Comparison of ENCODE assay signal across 2 cellular contexts in the genomic region with DNA sequence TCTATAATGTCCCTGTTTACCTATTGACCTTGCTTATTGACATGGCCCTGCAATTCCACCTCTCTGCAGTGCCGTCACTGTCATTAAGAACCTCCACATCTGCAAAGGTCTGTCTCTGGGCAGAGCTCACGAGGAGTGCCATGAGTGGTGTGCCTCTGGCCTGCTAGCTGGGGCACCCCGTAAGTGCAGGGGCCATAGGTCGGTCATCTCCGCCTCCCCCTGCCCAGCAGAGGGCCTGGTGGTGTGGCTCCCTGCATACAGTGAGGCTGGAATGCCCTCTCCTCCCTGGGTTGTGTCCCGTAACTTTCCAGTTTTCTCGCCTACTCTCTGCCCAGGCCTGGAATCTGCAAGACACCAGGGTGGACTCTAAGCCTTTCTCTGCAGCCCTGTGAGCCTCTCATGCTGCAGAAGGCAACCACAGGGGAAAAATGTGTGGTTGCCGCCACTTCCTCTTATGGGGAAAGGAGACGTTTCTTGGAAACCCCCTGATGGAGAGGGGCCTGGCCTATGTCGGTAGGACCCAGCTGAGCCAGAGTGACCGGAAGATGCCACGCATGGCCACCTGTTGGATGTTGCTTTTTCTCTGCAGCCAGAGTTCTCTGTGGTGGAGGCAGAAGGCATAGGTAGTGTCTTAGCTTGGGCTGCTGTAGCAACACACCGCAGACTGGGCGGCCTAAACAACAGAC.
A peak's percentile ranks its signal among the peaks of the same experiment; 100 is the strongest.
TF ChIP-seq lines count a peak whose summit lies in the region.

No MANE protein-coding gene starts in this region.

TF ChIP-seq in HepG2, 621 proteins besides CTCF, POLR2A, EP300 and RAD21 (continues in another document):
- TF ChIP-seq ZNF44 (CRISPR knock-in tag; IDR thresholded peaks at IDR 0.05): no peak
- TF ChIP-seq MTF2 (CRISPR knock-in tag; IDR thresholded peaks at IDR 0.05; ENCODE audit: borderline replicate concordance): no peak
- 0 out of 2 replicates have a peak, but pooled peaks have one; percentile 46 for TF ChIP-seq ZNF572 (CRISPR knock-in tag; IDR thresholded peaks at IDR 0.05)
- TF ChIP-seq SYNCRIP (IDR thresholded peaks at IDR 0.05; ENCODE audit: insufficient read depth, low read depth, low read length): no peak
- TF ChIP-seq, protein P1, sequence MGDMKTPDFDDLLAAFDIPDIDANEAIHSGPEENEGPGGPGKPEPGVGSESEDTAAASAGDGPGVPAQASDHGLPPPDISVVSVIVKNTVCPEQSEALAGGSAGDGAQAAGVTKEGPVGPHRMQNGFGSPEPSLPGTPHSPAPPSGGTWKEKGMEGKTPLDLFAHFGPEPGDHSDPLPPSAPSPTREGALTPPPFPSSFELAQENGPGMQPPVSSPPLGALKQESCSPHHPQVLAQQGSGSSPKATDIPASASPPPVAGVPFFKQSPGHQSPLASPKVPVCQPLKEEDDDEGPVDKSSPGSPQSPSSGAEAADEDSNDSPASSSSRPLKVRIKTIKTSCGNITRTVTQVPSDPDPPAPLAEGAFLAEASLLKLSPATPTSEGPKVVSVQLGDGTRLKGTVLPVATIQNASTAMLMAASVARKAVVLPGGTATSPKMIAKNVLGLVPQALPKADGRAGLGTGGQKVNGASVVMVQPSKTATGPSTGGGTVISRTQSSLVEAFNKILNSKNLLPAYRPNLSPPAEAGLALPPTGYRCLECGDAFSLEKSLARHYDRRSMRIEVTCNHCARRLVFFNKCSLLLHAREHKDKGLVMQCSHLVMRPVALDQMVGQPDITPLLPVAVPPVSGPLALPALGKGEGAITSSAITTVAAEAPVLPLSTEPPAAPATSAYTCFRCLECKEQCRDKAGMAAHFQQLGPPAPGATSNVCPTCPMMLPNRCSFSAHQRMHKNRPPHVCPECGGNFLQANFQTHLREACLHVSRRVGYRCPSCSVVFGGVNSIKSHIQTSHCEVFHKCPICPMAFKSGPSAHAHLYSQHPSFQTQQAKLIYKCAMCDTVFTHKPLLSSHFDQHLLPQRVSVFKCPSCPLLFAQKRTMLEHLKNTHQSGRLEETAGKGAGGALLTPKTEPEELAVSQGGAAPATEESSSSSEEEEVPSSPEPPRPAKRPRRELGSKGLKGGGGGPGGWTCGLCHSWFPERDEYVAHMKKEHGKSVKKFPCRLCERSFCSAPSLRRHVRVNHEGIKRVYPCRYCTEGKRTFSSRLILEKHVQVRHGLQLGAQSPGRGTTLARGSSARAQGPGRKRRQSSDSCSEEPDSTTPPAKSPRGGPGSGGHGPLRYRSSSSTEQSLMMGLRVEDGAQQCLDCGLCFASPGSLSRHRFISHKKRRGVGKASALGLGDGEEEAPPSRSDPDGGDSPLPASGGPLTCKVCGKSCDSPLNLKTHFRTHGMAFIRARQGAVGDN (CRISPR knock-in tag; IDR thresholded peaks at IDR 0.05): peak; percentile 46
- TF ChIP-seq, protein P2, sequence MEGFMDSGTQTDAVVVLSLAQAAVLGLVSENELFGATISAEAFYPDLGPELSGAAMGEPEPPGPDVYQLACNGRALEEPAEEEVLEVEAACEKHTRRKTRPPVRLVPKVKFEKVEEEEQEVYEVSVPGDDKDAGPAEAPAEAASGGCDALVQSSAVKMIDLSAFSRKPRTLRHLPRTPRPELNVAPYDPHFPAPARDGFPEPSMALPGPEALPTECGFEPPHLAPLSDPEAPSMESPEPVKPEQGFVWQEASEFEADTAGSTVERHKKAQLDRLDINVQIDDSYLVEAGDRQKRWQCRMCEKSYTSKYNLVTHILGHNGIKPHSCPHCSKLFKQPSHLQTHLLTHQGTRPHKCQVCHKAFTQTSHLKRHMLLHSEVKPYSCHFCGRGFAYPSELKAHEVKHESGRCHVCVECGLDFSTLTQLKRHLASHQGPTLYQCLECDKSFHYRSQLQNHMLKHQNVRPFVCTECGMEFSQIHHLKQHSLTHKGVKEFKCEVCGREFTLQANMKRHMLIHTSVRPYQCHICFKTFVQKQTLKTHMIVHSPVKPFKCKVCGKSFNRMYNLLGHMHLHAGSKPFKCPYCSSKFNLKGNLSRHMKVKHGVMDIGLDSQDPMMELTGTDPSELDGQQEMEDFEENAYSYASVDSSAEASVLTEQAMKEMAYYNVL (CRISPR knock-in tag; IDR thresholded peaks at IDR 0.05; ENCODE audit: borderline replicate concordance): no peak
- TF ChIP-seq, protein P3, sequence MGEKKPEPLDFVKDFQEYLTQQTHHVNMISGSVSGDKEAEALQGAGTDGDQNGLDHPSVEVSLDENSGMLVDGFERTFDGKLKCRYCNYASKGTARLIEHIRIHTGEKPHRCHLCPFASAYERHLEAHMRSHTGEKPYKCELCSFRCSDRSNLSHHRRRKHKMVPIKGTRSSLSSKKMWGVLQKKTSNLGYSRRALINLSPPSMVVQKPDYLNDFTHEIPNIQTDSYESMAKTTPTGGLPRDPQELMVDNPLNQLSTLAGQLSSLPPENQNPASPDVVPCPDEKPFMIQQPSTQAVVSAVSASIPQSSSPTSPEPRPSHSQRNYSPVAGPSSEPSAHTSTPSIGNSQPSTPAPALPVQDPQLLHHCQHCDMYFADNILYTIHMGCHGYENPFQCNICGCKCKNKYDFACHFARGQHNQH (CRISPR knock-in tag; IDR thresholded peaks at IDR 0.05): no peak
- no peak for TF ChIP-seq SOX6 (IDR thresholded peaks at IDR 0.05)
- TF ChIP-seq SOX6 (CRISPR knock-in tag; IDR thresholded peaks at IDR 0.05): no peak
- no peak for TF ChIP-seq FOXA1 (IDR thresholded peaks at IDR 0.05)
- TF ChIP-seq FOXA1 (CRISPR knock-in tag; IDR thresholded peaks at IDR 0.05): peak; percentile 65
- peak; percentile 72 for TF ChIP-seq FOXA3 (CRISPR knock-in tag; IDR thresholded peaks at IDR 0.05)
- TF ChIP-seq ZNF292 (CRISPR knock-in tag; IDR thresholded peaks at IDR 0.05; ENCODE audit: borderline replicate concordance, low read depth): peak; percentile 81; the same call in 1 of the 2 replicates
- TF ChIP-seq FOXO4 (CRISPR knock-in tag; conservative IDR thresholded peaks at IDR 0.05): 0 out of 2 replicates have a peak, but pooled peaks have one; percentile 67
- 0 out of 2 replicates have a peak, but pooled peaks have one; percentile 37 for TF ChIP-seq WIZ (CRISPR knock-in tag; IDR thresholded peaks at IDR 0.05)
- TF ChIP-seq, protein P4, sequence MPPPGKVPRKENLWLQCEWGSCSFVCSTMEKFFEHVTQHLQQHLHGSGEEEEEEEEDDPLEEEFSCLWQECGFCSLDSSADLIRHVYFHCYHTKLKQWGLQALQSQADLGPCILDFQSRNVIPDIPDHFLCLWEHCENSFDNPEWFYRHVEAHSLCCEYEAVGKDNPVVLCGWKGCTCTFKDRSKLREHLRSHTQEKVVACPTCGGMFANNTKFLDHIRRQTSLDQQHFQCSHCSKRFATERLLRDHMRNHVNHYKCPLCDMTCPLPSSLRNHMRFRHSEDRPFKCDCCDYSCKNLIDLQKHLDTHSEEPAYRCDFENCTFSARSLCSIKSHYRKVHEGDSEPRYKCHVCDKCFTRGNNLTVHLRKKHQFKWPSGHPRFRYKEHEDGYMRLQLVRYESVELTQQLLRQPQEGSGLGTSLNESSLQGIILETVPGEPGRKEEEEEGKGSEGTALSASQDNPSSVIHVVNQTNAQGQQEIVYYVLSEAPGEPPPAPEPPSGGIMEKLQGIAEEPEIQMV (CRISPR knock-in tag; IDR thresholded peaks at IDR 0.05; ENCODE audit: low read depth): no peak

TF ChIP-seq in SK-N-SH treated with all-trans-retinoic acid at 6 μM for 48 hours, 23 proteins besides CTCF, POLR2A, EP300 and RAD21:
- TF ChIP-seq ARNTL (CRISPR knock-in tag; IDR thresholded peaks at IDR 0.05; ENCODE audit: borderline replicate concordance, low read depth): no peak
- no peak for TF ChIP-seq ZFP30 (CRISPR knock-in tag; IDR thresholded peaks at IDR 0.05)
- no peak for TF ChIP-seq ISL1 (CRISPR knock-in tag; IDR thresholded peaks at IDR 0.05)
- TF ChIP-seq ZNF8 (CRISPR knock-in tag; IDR thresholded peaks at IDR 0.05): no peak
- no peak for TF ChIP-seq TCF4 (CRISPR knock-in tag; IDR thresholded peaks at IDR 0.05; ENCODE audit: borderline replicate concordance)
- TF ChIP-seq BACH2 (CRISPR knock-in tag; IDR thresholded peaks at IDR 0.05; ENCODE audit: borderline replicate concordance): no peak
- TF ChIP-seq, protein P5, sequence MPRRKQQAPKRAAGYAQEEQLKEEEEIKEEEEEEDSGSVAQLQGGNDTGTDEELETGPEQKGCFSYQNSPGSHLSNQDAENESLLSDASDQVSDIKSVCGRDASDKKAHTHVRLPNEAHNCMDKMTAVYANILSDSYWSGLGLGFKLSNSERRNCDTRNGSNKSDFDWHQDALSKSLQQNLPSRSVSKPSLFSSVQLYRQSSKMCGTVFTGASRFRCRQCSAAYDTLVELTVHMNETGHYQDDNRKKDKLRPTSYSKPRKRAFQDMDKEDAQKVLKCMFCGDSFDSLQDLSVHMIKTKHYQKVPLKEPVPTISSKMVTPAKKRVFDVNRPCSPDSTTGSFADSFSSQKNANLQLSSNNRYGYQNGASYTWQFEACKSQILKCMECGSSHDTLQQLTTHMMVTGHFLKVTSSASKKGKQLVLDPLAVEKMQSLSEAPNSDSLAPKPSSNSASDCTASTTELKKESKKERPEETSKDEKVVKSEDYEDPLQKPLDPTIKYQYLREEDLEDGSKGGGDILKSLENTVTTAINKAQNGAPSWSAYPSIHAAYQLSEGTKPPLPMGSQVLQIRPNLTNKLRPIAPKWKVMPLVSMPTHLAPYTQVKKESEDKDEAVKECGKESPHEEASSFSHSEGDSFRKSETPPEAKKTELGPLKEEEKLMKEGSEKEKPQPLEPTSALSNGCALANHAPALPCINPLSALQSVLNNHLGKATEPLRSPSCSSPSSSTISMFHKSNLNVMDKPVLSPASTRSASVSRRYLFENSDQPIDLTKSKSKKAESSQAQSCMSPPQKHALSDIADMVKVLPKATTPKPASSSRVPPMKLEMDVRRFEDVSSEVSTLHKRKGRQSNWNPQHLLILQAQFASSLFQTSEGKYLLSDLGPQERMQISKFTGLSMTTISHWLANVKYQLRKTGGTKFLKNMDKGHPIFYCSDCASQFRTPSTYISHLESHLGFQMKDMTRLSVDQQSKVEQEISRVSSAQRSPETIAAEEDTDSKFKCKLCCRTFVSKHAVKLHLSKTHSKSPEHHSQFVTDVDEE (CRISPR knock-in tag; IDR thresholded peaks at IDR 0.05): no peak
- no peak for TF ChIP-seq OSR1 (CRISPR knock-in tag; IDR thresholded peaks at IDR 0.05)
- no peak for TF ChIP-seq TOX (CRISPR knock-in tag; IDR thresholded peaks at IDR 0.05; ENCODE audit: borderline replicate concordance)
- no peak for TF ChIP-seq ZNF70 (CRISPR knock-in tag; IDR thresholded peaks at IDR 0.05)
- TF ChIP-seq ZFP3 (CRISPR knock-in tag; IDR thresholded peaks at IDR 0.05): no peak
- TF ChIP-seq POU6F1 (CRISPR knock-in tag; IDR thresholded peaks at IDR 0.05; ENCODE audit: borderline replicate concordance, low read depth): no peak
- no peak for TF ChIP-seq CREB5 (CRISPR knock-in tag; IDR thresholded peaks at IDR 0.05; ENCODE audit: low read depth)
- TF ChIP-seq SNAI2 (CRISPR knock-in tag; IDR thresholded peaks at IDR 0.05): no peak
- TF ChIP-seq, protein P6, sequence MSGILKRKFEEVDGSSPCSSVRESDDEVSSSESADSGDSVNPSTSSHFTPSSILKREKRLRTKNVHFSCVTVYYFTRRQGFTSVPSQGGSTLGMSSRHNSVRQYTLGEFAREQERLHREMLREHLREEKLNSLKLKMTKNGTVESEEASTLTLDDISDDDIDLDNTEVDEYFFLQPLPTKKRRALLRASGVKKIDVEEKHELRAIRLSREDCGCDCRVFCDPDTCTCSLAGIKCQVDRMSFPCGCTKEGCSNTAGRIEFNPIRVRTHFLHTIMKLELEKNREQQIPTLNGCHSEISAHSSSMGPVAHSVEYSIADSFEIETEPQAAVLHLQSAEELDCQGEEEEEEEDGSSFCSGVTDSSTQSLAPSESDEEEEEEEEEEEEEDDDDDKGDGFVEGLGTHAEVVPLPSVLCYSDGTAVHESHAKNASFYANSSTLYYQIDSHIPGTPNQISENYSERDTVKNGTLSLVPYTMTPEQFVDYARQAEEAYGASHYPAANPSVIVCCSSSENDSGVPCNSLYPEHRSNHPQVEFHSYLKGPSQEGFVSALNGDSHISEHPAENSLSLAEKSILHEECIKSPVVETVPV (CRISPR knock-in tag; IDR thresholded peaks at IDR 0.05): no peak
- TF ChIP-seq ZC3H10 (CRISPR knock-in tag; IDR thresholded peaks at IDR 0.05): no peak
